Comparison of ENCODE assay signal across 15 cellular contexts in the genomic region with DNA sequence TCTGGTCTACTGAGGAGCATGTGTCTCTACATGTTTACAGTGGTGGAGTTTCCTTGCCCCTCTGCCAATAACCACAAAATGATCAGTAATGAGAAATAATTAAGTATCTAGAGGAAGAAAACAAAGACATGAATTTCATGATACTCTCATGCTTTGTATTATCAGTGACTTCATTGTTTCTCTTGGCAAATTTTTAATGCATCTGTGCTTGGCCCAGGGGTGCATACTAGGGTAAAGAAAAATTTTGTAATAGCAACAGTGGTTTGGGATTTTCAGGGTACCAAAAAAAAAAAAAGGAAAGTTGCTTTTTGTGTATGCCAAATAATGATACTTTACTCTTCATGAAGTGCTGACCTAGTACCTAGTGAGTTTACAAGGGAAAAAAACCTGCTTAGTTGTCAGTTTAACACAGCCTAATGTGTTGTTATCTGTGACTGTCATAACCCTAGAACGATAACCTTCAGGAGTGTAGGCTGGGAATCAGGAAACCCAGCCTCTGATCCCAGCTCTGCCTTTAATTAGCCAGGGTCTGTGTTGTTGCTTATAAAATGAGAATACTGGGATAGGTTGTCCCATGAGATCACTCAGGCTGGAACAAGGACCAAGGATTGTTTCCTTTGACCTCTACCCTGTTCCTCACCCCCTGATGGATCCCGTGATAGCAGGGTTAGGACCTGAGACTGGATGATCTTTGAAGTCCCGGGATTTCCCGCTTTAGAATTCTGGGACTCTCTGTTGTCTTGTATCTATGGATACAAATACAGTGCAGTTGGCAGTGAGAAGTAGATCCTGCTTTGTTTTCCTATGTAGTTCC.
A peak's percentile ranks its signal among the peaks of the same experiment; 100 is the strongest.
DNase-seq lines count a peak whose midpoint lies in the region; ATAC-seq and TF ChIP-seq lines count a peak whose summit lies in the region.
"Had no signal": no experiment of that assay in that cellular context is flagged by ENCODE, and none has a peak within 500 bp of the region (broad histone marks: within the 10 kb centered on the region; RNA-seq: fewer than 3 reads in every experiment).

No MANE protein-coding gene starts in this region.

- H4K91ac ChIP-seq in IMR-90 (ENCODE audit: insufficient read depth, low read depth, low read length), result no peak overlapping the region

- 60% methylated on average over 1 of the region's 4 CpGs; no CpG with 5 or more reads in 1 of the 2 experiments for WGBS in IMR-90 (ENCODE audit: extremely low coverage in 2 of 2, insufficient read length in 1 of 2), 2 experiments

- peak overlapping the region in 1 of 2 experiments; percentile 27; a peak in 1 of 4 replicates for H4K8ac ChIP-seq in IMR-90 (ENCODE audit: low read depth in 2 of 2, low read length in 2 of 2)

- dilution Hi-C loops in IMR-90 (cut with HindIII; ENCODE audit: low sequenced_read_pairs, unreplicated experiment), result no loop called here

- H3K9me3 ChIP-seq in IMR-90 (ENCODE audit: control insufficient read depth, insufficient read depth, low read length), result no peaks in the 10 kb centered on the region
- H3K9me3 ChIP-seq in left lung, result no peaks in the 10 kb centered on the region
- no peaks in the 10 kb centered on the region for H3K9me3 ChIP-seq in gastrocnemius medialis

- no peak overlapping the region for H2AFZ ChIP-seq in IMR-90 (replicated peaks; ENCODE audit: low read length, poor library complexity)

- no peak overlapping the region for H2AK9ac ChIP-seq in IMR-90 (replicated peaks; ENCODE audit: low read depth, low read length, poor library complexity)

- peak overlapping the region; percentile 34; the same call in 1 of the 2 replicates for H3K4ac ChIP-seq in IMR-90 (ENCODE audit: low read depth, low read length)

- peaks cover 22% of the 10 kb centered on the region for H3K4me1 Mint-ChIP-seq in endothelial cell (ENCODE audit: unreplicated experiment)

- DNase-seq in IMR-90 (no peak), endothelial cell (ENCODE audit: low spot score) (no peak), left lung (no peak), gastrocnemius medialis (no peak), MV-4-11 (lab: John Stamatoyannopoulos, UW) (no peak), cerebellar cortex (ENCODE audit: low spot score) (no peak), A172 (ENCODE audit: low spot score) (no peak), NCI-H2107 treated with DMSO at 0.1 percent for 48 hours (lab: John Stamatoyannopoulos, UW; ENCODE audit: unreplicated experiment) (no peak)
- DNase-seq: activated CD4-positive, alpha-beta memory T cell treated with anti-CD3 and anti-CD28 coated beads, Interleukin-2, amount 10 ng/mL, durations not matched to agents 7 days and 5 days; CD4-positive, alpha-beta T cell; hypothalamus; naive B cell; NCI-H2081 had no signal

- TF ChIP-seq POLR2A in IMR-90 (IDR thresholded peaks at IDR 0.05; ENCODE audit: low read depth, low read length) (no peak), gastrocnemius medialis (IDR thresholded peaks at IDR 0.05) (no peak)

- CTCF ChIA-PET in IMR-90 (lab: Yijun Ruan, JAX), result no interaction called here

- H3K4me1 ChIP-seq in IMR-90 (ENCODE audit: control insufficient read depth, insufficient read depth, low read length) (peaks cover 12% of the 10 kb centered on the region), left lung (peaks cover 4 to 9% of the 10 kb centered on the region in 2 donors), gastrocnemius medialis (peaks cover 51 to 58% of the 10 kb centered on the region in 2 donors)

- H3K27ac ChIP-seq in IMR-90 (ENCODE audit: insufficient read depth, low read length), result no peak overlapping the region
- H3K27ac ChIP-seq in left lung, result peak overlapping the region in 1 of 2 donors; percentile 17
- peak overlapping the region; percentile 50 to 75 (median 66) for H3K27ac ChIP-seq in gastrocnemius medialis

- H3K79me1 ChIP-seq in IMR-90 (ENCODE audit: low read depth in 1 of 2, low read length in 2 of 2), result peaks cover 5 to 13% of the 10 kb centered on the region in 2 experiments; a peak in 3 of 4 replicates

- no peaks in the 10 kb centered on the region for H4K20me1 ChIP-seq in IMR-90 (ENCODE audit: insufficient read depth, low read length)

- no peak overlapping the region for H3K56ac ChIP-seq in IMR-90 (ENCODE audit: extremely low read depth, insufficient read depth, low read length)

- H2BK5ac ChIP-seq in IMR-90 (ENCODE audit: low read depth, low read length, poor library complexity, severe bottlenecking), result no peak overlapping the region

- H2BK120ac ChIP-seq in IMR-90 (ENCODE audit: low read depth, low read length), result peak overlapping the region; percentile 50

- H3K9ac ChIP-seq in IMR-90 (ENCODE audit: low read depth, low read length), result no peak overlapping the region

- peak overlapping the region; percentile 72; the same call in 1 of the 2 replicates for H4K5ac ChIP-seq in IMR-90 (ENCODE audit: low read depth, low read length)

- no peak overlapping the region for H2BK15ac ChIP-seq in IMR-90 (ENCODE audit: low read depth, low read length)

- H3K9me1 ChIP-seq in IMR-90 (ENCODE audit: insufficient read depth, low read length), result peaks cover 5% of the 10 kb centered on the region; the same call in 1 of the 2 replicates

- 0 out of 2 replicates have a peak overlapping the region, but pooled peaks have one; percentile 47 for H2BK20ac ChIP-seq in IMR-90 (ENCODE audit: low read depth, low read length)

- in situ Hi-C loops in IMR-90 (cut with MboI; ENCODE audit: low sequenced_read_pairs) (no loop called here), gastrocnemius medialis (cut with MboI; ENCODE audit: low sequenced_read_pairs in 4 of 4) (no loop called here)

- 0 out of 2 replicates have a peak overlapping the region, but pooled peaks have one; percentile 2 for H3K23ac ChIP-seq in IMR-90 (ENCODE audit: low read depth, low read length)

- no peaks in the 10 kb centered on the region for H3K36me3 Mint-ChIP-seq in endothelial cell (ENCODE audit: low read depth, unreplicated experiment)
- H3K36me3 Mint-ChIP-seq: naive B cell had no signal

- H3K27ac Mint-ChIP-seq in endothelial cell (ENCODE audit: unreplicated experiment), result peak overlapping the region; percentile 97
- H3K27ac Mint-ChIP-seq: activated CD4-positive, alpha-beta memory T cell treated with anti-CD3 and anti-CD28 coated beads, Interleukin-2, amount 10 ng/mL, durations not matched to agents 7 days and 5 days; activated naive CD4-positive, alpha-beta T cell treated with anti-CD3 and anti-CD28 coated beads, Interleukin-2, amount 50 U/mL, for 24 hours; CD4-positive, alpha-beta T cell; T-helper 2 cell treated with Interferon-gamma antibody and Interleukin-4, amounts not matched to agents 5 μg/mL and 100 μg/mL, for 36 hours had no signal

- no TSS peak for BruUV-seq in IMR-90 (replicated peaks; lab: Mats Ljungman, UMichigan)

- no peak overlapping the region for H3K18ac ChIP-seq in IMR-90 (ENCODE audit: low read depth, low read length)

- H3K4me2 ChIP-seq in IMR-90 (ENCODE audit: low read depth, low read length), result no peak overlapping the region

- POLR2A ChIA-PET in IMR-90 (lab: Charles Lee; ENCODE audit: unreplicated experiment), result no interaction called here

- H3K9me3 Mint-ChIP-seq in endothelial cell (ENCODE audit: unreplicated experiment), result no peaks in the 10 kb centered on the region
- H3K9me3 Mint-ChIP-seq: activated CD4-positive, alpha-beta memory T cell treated with anti-CD3 and anti-CD28 coated beads, Interleukin-2, amount 10 ng/mL, durations not matched to agents 7 days and 5 days; activated naive CD4-positive, alpha-beta T cell treated with anti-CD3 and anti-CD28 coated beads, Interleukin-2, amount 50 U/mL, for 24 hours; CD4-positive, alpha-beta T cell; naive B cell; T-helper 2 cell treated with Interferon-gamma antibody and Interleukin-4, amounts not matched to agents 5 μg/mL and 100 μg/mL, for 36 hours had no signal

- ATAC-seq in IMR-90 (ENCODE audit: low read depth), result no peak
- peak; percentile 40 for ATAC-seq in left lung
- ATAC-seq in gastrocnemius medialis, result peak; percentile 31 to 34

- H3K4me3 ChIP-seq in IMR-90 (ENCODE audit: insufficient read depth, low read depth, low read length) (no peak overlapping the region), left lung (no peak overlapping the region), gastrocnemius medialis (no peak overlapping the region)

- 0 out of 2 replicates have a peak overlapping the region, but pooled peaks have one; percentile 1 for H3K14ac ChIP-seq in IMR-90 (replicated peaks; ENCODE audit: low read depth, low read length)

- TF ChIP-seq CTCF in IMR-90 (conservative IDR thresholded peaks at IDR 0.05; ENCODE audit: low read depth, low read length) (no peak), endothelial cell (IDR thresholded peaks at IDR 0.05; ENCODE audit: unreplicated experiment) (no peak), left lung (IDR thresholded peaks at IDR 0.05) (no peak), gastrocnemius medialis (IDR thresholded peaks at IDR 0.05 in 4 of 5, conservative IDR thresholded peaks at IDR 0.05 in 1 of 5) (no peak)

- no peak for TF ChIP-seq RAD21 in IMR-90 (IDR thresholded peaks at IDR 0.05; ENCODE audit: low read length)

- H3K36me3 ChIP-seq in IMR-90 (ENCODE audit: control insufficient read depth, insufficient read depth, low read length) (no peaks in the 10 kb centered on the region), left lung (no peaks in the 10 kb centered on the region), gastrocnemius medialis (no peaks in the 10 kb centered on the region)

- H2AK5ac ChIP-seq in IMR-90 (ENCODE audit: low read depth, low read length), result peak overlapping the region; percentile 20; the same call in 1 of the 2 replicates

- H3K27me3 ChIP-seq in IMR-90 (ENCODE audit: control insufficient read depth, insufficient read depth, low read length), result no peaks in the 10 kb centered on the region
- no peaks in the 10 kb centered on the region for H3K27me3 ChIP-seq in left lung
- no peaks in the 10 kb centered on the region for H3K27me3 ChIP-seq in gastrocnemius medialis

- intact Hi-C loops in IMR-90 (cut with micrococcal nuclease) (loop anchor here (5.0 kb wide), 1 partner anchor 58 kb away; no protein-coding TSS in a partner anchor), left lung (cut with DNase I) (no loop called here), gastrocnemius medialis (cut with DNase I; ENCODE audit: low total_unique reads) (no loop called here)

- H3K4me3 Mint-ChIP-seq in endothelial cell (ENCODE audit: unreplicated experiment), result no peak overlapping the region
- H3K4me3 Mint-ChIP-seq: activated CD4-positive, alpha-beta memory T cell treated with anti-CD3 and anti-CD28 coated beads, Interleukin-2, amount 10 ng/mL, durations not matched to agents 7 days and 5 days; activated naive CD4-positive, alpha-beta T cell treated with anti-CD3 and anti-CD28 coated beads, Interleukin-2, amount 50 U/mL, for 24 hours; CD4-positive, alpha-beta T cell; naive B cell; T-helper 2 cell treated with Interferon-gamma antibody and Interleukin-4, amounts not matched to agents 5 μg/mL and 100 μg/mL, for 36 hours had no signal

- no peaks in the 10 kb centered on the region for H3K27me3 Mint-ChIP-seq in endothelial cell (ENCODE audit: unreplicated experiment)
- H3K27me3 Mint-ChIP-seq: activated CD4-positive, alpha-beta memory T cell treated with anti-CD3 and anti-CD28 coated beads, Interleukin-2, amount 10 ng/mL, durations not matched to agents 7 days and 5 days; activated naive CD4-positive, alpha-beta T cell treated with anti-CD3 and anti-CD28 coated beads, Interleukin-2, amount 50 U/mL, for 24 hours; CD4-positive, alpha-beta T cell; naive B cell had no signal

TF ChIP-seq in IMR-90, 13 proteins besides CTCF, POLR2A, EP300 and RAD21 (continues in another document):
- TF ChIP-seq FOS (IDR thresholded peaks at IDR 0.05; ENCODE audit: low read depth, low read length) (no peak), MXI1 (IDR thresholded peaks at IDR 0.05; ENCODE audit: borderline replicate concordance, low read depth, low read length) (no peak)
